Comparison of ENCODE assay signal across 22 cellular contexts in genomic region chr11:134474942-134475341, GRCh38.
"Had no signal": no experiment of that assay in that cellular context is flagged by ENCODE, and none has a peak within 500 bp of the region (broad histone marks: within the 10 kb centered on the region; RNA-seq: fewer than 3 reads in every experiment).

No MANE protein-coding gene starts in this region.

- H3K27ac ChIP-seq: colonic mucosa, esophagus squamous epithelium, gastroesophageal sphincter, heart left ventricle, neutrophil, ovary, prostate gland, spleen, transverse colon, uterus had no signal

- FAIRE-seq: bronchial epithelial cell, islet of Langerhans had no signal

- H3K36me3 ChIP-seq: colonic mucosa, esophagus squamous epithelium, gastroesophageal sphincter, heart left ventricle, neutrophil, ovary, prostate gland, spleen, transverse colon, uterus had no signal

- H3K4me3 Mint-ChIP-seq: activated CD4-positive, alpha-beta T cell treated with anti-CD3 and anti-CD28 coated beads, Interleukin-2, amount 10 ng/mL, durations not matched to agents 24 days and 14 days; natural killer cell treated with Interleukin-12 subunit alpha and Interleukin-12 subunit beta and Interleukin-15 and Interleukin-18, amount 100 ng/mL, for 72 hours; T-cell; T-helper 2 cell treated with Interferon-gamma antibody and Interleukin-4, amounts not matched to agents 5 μg/mL and 100 μg/mL, for 36 hours; WTC11 had no signal

- H3K4me1 ChIP-seq: colonic mucosa, esophagus squamous epithelium, gastroesophageal sphincter, heart left ventricle, prostate gland, spleen, transverse colon, uterus had no signal

- H3K4me3 ChIP-seq: colonic mucosa, esophagus squamous epithelium, gastroesophageal sphincter, heart left ventricle, ovary, prostate gland, spleen, transverse colon, uterus had no signal

- H3K9me3 Mint-ChIP-seq: activated CD4-positive, alpha-beta T cell treated with anti-CD3 and anti-CD28 coated beads, Interleukin-2, amount 10 ng/mL, durations not matched to agents 24 days and 14 days; natural killer cell treated with Interleukin-12 subunit alpha and Interleukin-12 subunit beta and Interleukin-15 and Interleukin-18, amount 100 ng/mL, for 72 hours; T-helper 2 cell treated with Interferon-gamma antibody and Interleukin-4, amounts not matched to agents 5 μg/mL and 100 μg/mL, for 36 hours had no signal

- H3K27me3 ChIP-seq: colonic mucosa, ovary, transverse colon, uterus had no signal

- H3K4me1 Mint-ChIP-seq: activated CD4-positive, alpha-beta T cell treated with anti-CD3 and anti-CD28 coated beads, Interleukin-2, amount 10 ng/mL, durations not matched to agents 24 days and 14 days had no signal

- DNase-seq: activated CD4-positive, alpha-beta T cell treated with anti-CD3 and anti-CD28 coated beads, Interleukin-2, amount 10 ng/mL, durations not matched to agents 24 days and 14 days; activated CD8-positive, alpha-beta memory T cell treated with anti-CD3 and anti-CD28 coated beads for 24 hours; activated naive CD4-positive, alpha-beta T cell treated with Interleukin-2 at 50 U/mL for 16 hours; amygdala; colonic mucosa; esophagus squamous epithelium; heart left ventricle; left cardiac atrium; ovary; spleen; stimulated activated CD4-positive, alpha-beta T cell treated with anti-CD3 and anti-CD28 coated beads, Interleukin-4, amount 100 ng/mL, for 4 hours; transverse colon; uterus had no signal

- H3K27ac Mint-ChIP-seq: activated CD4-positive, alpha-beta T cell treated with anti-CD3 and anti-CD28 coated beads, Interleukin-2, amount 10 ng/mL, durations not matched to agents 24 days and 14 days; natural killer cell treated with Interleukin-12 subunit alpha and Interleukin-12 subunit beta and Interleukin-15 and Interleukin-18, amount 100 ng/mL, for 72 hours; T-cell; T-helper 2 cell treated with Interferon-gamma antibody and Interleukin-4, amounts not matched to agents 5 μg/mL and 100 μg/mL, for 36 hours; WTC11 had no signal

- ATAC-seq: gastroesophageal sphincter, heart left ventricle, left cardiac atrium, T-cell, WTC11 had no signal

- H3K9me3 ChIP-seq: colonic mucosa, esophagus squamous epithelium, gastroesophageal sphincter, heart left ventricle, neutrophil, ovary, prostate gland, spleen, transverse colon, uterus had no signal

- H3K36me3 Mint-ChIP-seq: natural killer cell treated with Interleukin-12 subunit alpha and Interleukin-12 subunit beta and Interleukin-15 and Interleukin-18, amount 100 ng/mL, for 72 hours; T-cell; WTC11 had no signal
